In genomic region chr10:48306870-48307531, GRCh38 we compare ENCODE assay signal across 7 cellular contexts. TPM values are rescaled to one million over a fixed set of nuclear protein-coding genes. Genes with fewer than 3 reads are reported as not detected.
DNase-seq lines count a peak whose midpoint lies in the region; ATAC-seq, FAIRE-seq and TF ChIP-seq lines count a peak whose summit lies in the region.

No MANE protein-coding gene starts in this region.

- H3K4me1 Mint-ChIP-seq in memory B cell: peaks cover 17% of the 10 kb centered on the region

- intact Hi-C loops in dorsolateral prefrontal cortex (cut with DNase I): no loop called here

- no peaks in the 10 kb centered on the region for H3K27me3 ChIP-seq in dorsolateral prefrontal cortex

- TF ChIP-seq CTCF in GM12875 (IDR thresholded peaks at IDR 0.05; ENCODE audit: borderline replicate concordance, insufficient read depth, low read depth, low read length): no peak
- TF ChIP-seq CTCF in dorsolateral prefrontal cortex (IDR thresholded peaks at IDR 0.05 in 54 of 56, conservative IDR thresholded peaks at IDR 0.05 in 2 of 56; ENCODE audit: low read depth in 1 of 56, partially characterized antibody in 56 of 56): peak in 2 of 56 donors; percentile 6 to 8

- H3K27ac Mint-ChIP-seq in memory B cell: peak overlapping the region; percentile 83

- ATAC-seq in memory B cell (ENCODE audit: low read depth): peak; percentile 54

- H3K4me3 ChIP-seq in GM12875 (ENCODE audit: low read depth, low read length) (peak overlapping the region; percentile 87), dorsolateral prefrontal cortex (peak overlapping the region; percentile 59 to 95 (median 88))

- H3K4me3 Mint-ChIP-seq in memory B cell: peak overlapping the region; percentile 84

- peak overlapping the region in 57 of 59 donors; percentile 60 to 98 (median 94) for H3K27ac ChIP-seq in dorsolateral prefrontal cortex

- DNase-seq in H54 (ENCODE audit: insufficient read length, low spot score) (peak; percentile 52), LoVo (ENCODE audit: low spot score) (peak; percentile 21), dorsolateral prefrontal cortex (peak in 7 of 10 donors; percentile 48 to 71 (median 54)), memory B cell (ENCODE audit: low spot score in 2 of 2) (no peak)
- peak; percentile 37 for DNase-seq in activated CD4-positive, CD25-positive, alpha-beta regulatory T cell treated with anti-CD3 and anti-CD28 coated beads, Interleukin-2, amount 50 U/mL, for 16 hours (ENCODE audit: low read depth, low spot score)
- DNase-seq in stimulated activated CD8-positive, alpha-beta memory T cell treated with anti-CD3 and anti-CD28 coated beads, Interleukin-15, amount 100 ng/mL, for 48 hours (ENCODE audit: low read depth in 2 of 2): peak; percentile 32 to 34

- no peaks in the 10 kb centered on the region for H3K36me3 Mint-ChIP-seq in memory B cell

- TF ChIP-seq POLR2A in H54 (IDR thresholded peaks at IDR 0.05; ENCODE audit: low read depth, low read length): no peak

- H3K9me3 Mint-ChIP-seq in memory B cell: no peaks in the 10 kb centered on the region

- no peaks in the 10 kb centered on the region for H3K27me3 Mint-ChIP-seq in memory B cell

- FAIRE-seq in H54 (lab: Jason Lieb, UNC): no peak

RNA-seq across cellular contexts. Expression of gene MAPK8, which starts 0.5 kb away (rescaled TPM):
- 100 to 1,000 TPM in 55 of 120 experiments, 10 to 100 TPM in 65; 54.6 to 126 (median 97.3) TPM for total RNA-seq in dorsolateral prefrontal cortex

RNA-seq across cellular contexts. Expression of gene FRMPD2, which starts 32.5 kb away (rescaled TPM):
- total RNA-seq in dorsolateral prefrontal cortex: 10 to 100 TPM in 110 of 120 experiments, 1 to 10 TPM in 10; 5.9 to 49.3 (median 15.7) TPM

Comparison
In these comparisons a context has a peak if more than half of its experiments do, and no peak if none do; other contexts are left out.
1. DNase-seq: peak in H54 (single experiment), LoVo (single experiment), activated CD4-positive, CD25-positive, alpha-beta regulatory T cell treated with anti-CD3 and anti-CD28 coated beads, Interleukin-2, amount 50 U/mL, for 16 hours (single experiment), dorsolateral prefrontal cortex (7 of 10) and stimulated activated CD8-positive, alpha-beta memory T cell treated with anti-CD3 and anti-CD28 coated beads, Interleukin-15, amount 100 ng/mL, for 48 hours (2 of 2); none in memory B cell (0 of 2).